8 cellular contexts compared by ENCODE assay signal in genomic region chr11:67463680-67464410, GRCh38. TPM values are rescaled to one million over a fixed set of nuclear protein-coding genes. Genes with fewer than 3 reads are reported as not detected.
DNase-seq lines count a peak whose midpoint lies in the region; ATAC-seq and TF ChIP-seq lines count a peak whose summit lies in the region.

No MANE protein-coding gene starts in this region.

- no peaks in the 10 kb centered on the region for H3K36me3 ChIP-seq in PC-3 (ENCODE audit: low read depth, low read length)
- no peaks in the 10 kb centered on the region for H3K36me3 ChIP-seq in muscle layer of duodenum (ENCODE audit: control insufficient read depth in 1 of 2, insufficient read depth in 2 of 2, low read length in 2 of 2)

- TSS peak; percentile 30 for BruUV-seq in PC-3 (replicated peaks; lab: Mats Ljungman, UMichigan)

- peaks cover 28% of the 10 kb centered on the region for H3K79me2 ChIP-seq in PC-3 (ENCODE audit: low read length)

- H3K36me3 Mint-ChIP-seq in effector memory CD8-positive, alpha-beta T cell (ENCODE audit: insufficient read depth): peaks cover 18% of the 10 kb centered on the region

- POLR2A ChIA-PET in PC-3 (lab: Charles Lee; ENCODE audit: unreplicated experiment): no interaction called here

- no peaks in the 10 kb centered on the region for H4K20me1 ChIP-seq in PC-3 (ENCODE audit: low read length)

- peaks cover 13% of the 10 kb centered on the region for H3F3A ChIP-seq in PC-3 (ENCODE audit: low read length, unreplicated experiment)

- intact Hi-C loops in PC-3 (cut with micrococcal nuclease): loop anchor here (1.0 kb wide), 2 partner anchors 21 to 42 kb away; partner anchors contain the start of gene CORO1B

- H3K4me1 ChIP-seq in PC-3 (ENCODE audit: insufficient read depth, low read length) (peaks cover 37% of the 10 kb centered on the region), muscle layer of duodenum (ENCODE audit: control insufficient read depth in 1 of 2, insufficient read depth in 2 of 2, low read length in 2 of 2) (peaks cover 6 to 33% of the 10 kb centered on the region in 2 donors)

- H3K27ac ChIP-seq in PC-3 (ENCODE audit: low read length) (peak overlapping the region; percentile 97), muscle layer of duodenum (ENCODE audit: low read length) (peak overlapping the region; percentile 74)

- TF ChIP-seq CTCF in PC-3 (conservative IDR thresholded peaks at IDR 0.05; ENCODE audit: low read depth, low read length) (no peak), GM20000 (IDR thresholded peaks at IDR 0.05; ENCODE audit: extremely low read depth, missing control alignments) (no peak)

- no peaks in the 10 kb centered on the region for H3K9me3 ChIP-seq in PC-3 (ENCODE audit: low read length)
- no peaks in the 10 kb centered on the region for H3K9me3 ChIP-seq in muscle layer of duodenum (ENCODE audit: control insufficient read depth in 1 of 2, low read length in 2 of 2)

- H3K9me3 Mint-ChIP-seq in effector memory CD8-positive, alpha-beta T cell: no peaks in the 10 kb centered on the region

- H3K4me3 ChIP-seq in GM08714 (ENCODE audit: low read length) (peak overlapping the region; percentile 37; the same call in 1 of the 2 replicates), PC-3 (ENCODE audit: low read length) (peak overlapping the region; percentile 53), muscle layer of duodenum (ENCODE audit: low read depth in 1 of 2, low read length in 2 of 2) (peak overlapping the region; percentile 64 to 65)

- peak; percentile 75 for ATAC-seq in PC-3
- ATAC-seq in effector memory CD8-positive, alpha-beta T cell (replicated peaks): no peak
- ATAC-seq in GM19328 (IDR thresholded peaks at IDR 0.05; ENCODE audit: unreplicated experiment): no peak

- no peaks in the 10 kb centered on the region for H3K9me2 ChIP-seq in PC-3 (replicated peaks; ENCODE audit: low read length)

- peak overlapping the region; percentile 58 for H2AFZ ChIP-seq in PC-3 (ENCODE audit: low read length)

- H3K27me3 Mint-ChIP-seq in effector memory CD8-positive, alpha-beta T cell: no peaks in the 10 kb centered on the region

- peak overlapping the region; percentile 94 for H3K9ac ChIP-seq in PC-3 (ENCODE audit: low read length)

- peak; percentile 95 for DNase-seq in PC-3
- DNase-seq in effector memory CD8-positive, alpha-beta T cell: no peak
- DNase-seq in HuH-7.5 (ENCODE audit: low spot score): no peak
- no peak for DNase-seq in GM20000 (ENCODE audit: low spot score)
- no peak for DNase-seq in NK-92 (lab: John Stamatoyannopoulos, UW; ENCODE audit: unreplicated experiment)

- peaks cover 34 to 35% of the 10 kb centered on the region in 2 donors for H3K4me1 Mint-ChIP-seq in effector memory CD8-positive, alpha-beta T cell (ENCODE audit: low read depth in 2 of 2)

- CTCF ChIA-PET in PC-3 (lab: Charles Lee): no interaction called here

- peak overlapping the region; percentile 95 for H3K4me2 ChIP-seq in PC-3 (ENCODE audit: low read length)

- peak overlapping the region; percentile 92 to 94 for H3K27ac Mint-ChIP-seq in effector memory CD8-positive, alpha-beta T cell

- H3K27me3 ChIP-seq in PC-3 (ENCODE audit: low read length) (no peaks in the 10 kb centered on the region), muscle layer of duodenum (ENCODE audit: low read depth, low read length) (no peaks in the 10 kb centered on the region)

- H3K4me3 Mint-ChIP-seq in effector memory CD8-positive, alpha-beta T cell: peak overlapping the region; percentile 86 to 88

RNA-seq across cellular contexts. Expression of gene TMEM134, which starts 5.2 kb away (rescaled TPM):
- total RNA-seq in PC-3 (2014; rRNA removed): 73.5 and 107 TPM in 2 replicates

RNA-seq across cellular contexts. Expression of gene CABP4, which starts 8.7 kb away (rescaled TPM):
- total RNA-seq in PC-3 (2014; rRNA removed): 0.55 TPM in 1 of 2 replicates, not detected in the other

RNA-seq across cellular contexts. Expression of gene GPR152, which starts 11.3 kb away (rescaled TPM):
- not detected in 2 replicates for total RNA-seq in PC-3 (2014; rRNA removed)

RNA-seq across cellular contexts. Expression of gene AIP, which starts 19.0 kb away (rescaled TPM):
- 155 and 171 TPM in 2 replicates for total RNA-seq in PC-3 (2014; rRNA removed)

RNA-seq across cellular contexts. Expression of gene CORO1B, which starts 20.6 kb away (rescaled TPM):
- 209 and 250 TPM in 2 replicates for total RNA-seq in PC-3 (2014; rRNA removed)
